Comparison of ENCODE assay signal across 9 cellular contexts in genomic region chr1:998051-998821, GRCh38. TPM values are rescaled to one million over a fixed set of nuclear protein-coding genes. Genes with fewer than 3 reads are reported as not detected.
DNase-seq lines count a peak whose midpoint lies in the region; ATAC-seq, FAIRE-seq and TF ChIP-seq lines count a peak whose summit lies in the region.
"Had no signal": no experiment of that assay in that cellular context is flagged by ENCODE, and none has a peak within 500 bp of the region (broad histone marks: within the 10 kb centered on the region; RNA-seq: fewer than 3 reads in every experiment).

No MANE protein-coding gene starts in this region.

- H3K27ac ChIP-seq in upper lobe of left lung (peak overlapping the region in 2 of 4 donors; percentile 98), thyroid gland (peak overlapping the region in 1 of 3 donors; percentile 75)

- H3K4me3 Mint-ChIP-seq in activated CD8-positive, alpha-beta memory T cell treated with anti-CD3 and anti-CD28 coated beads, Interleukin-2, amount 10 ng/mL, durations not matched to agents 7 days and 5 days: no peak overlapping the region
- peak overlapping the region; percentile 43 for H3K4me3 Mint-ChIP-seq in memory B cell
- H3K4me3 Mint-ChIP-seq: activated B cell treated with CpG ODN at 0.5 μM for 24 hours had no signal

- DNase-seq in activated CD8-positive, alpha-beta memory T cell treated with anti-CD3 and anti-CD28 coated beads for 24 hours: peak; percentile 56
- no peak for DNase-seq in activated CD8-positive, alpha-beta memory T cell treated with anti-CD3 and anti-CD28 coated beads, Interleukin-2, amount 10 ng/mL, durations not matched to agents 7 days and 5 days
- DNase-seq in choroid plexus epithelial cell (ENCODE audit: low read depth) (no peak), memory B cell (ENCODE audit: low spot score in 2 of 2) (no peak), upper lobe of left lung (peak in 1 of 2 donors; percentile 84), thyroid gland (no peak), GM12892 (ENCODE audit: insufficient read length) (no peak)
- DNase-seq: activated B cell treated with CpG ODN at 0.5 μM for 24 hours had no signal

- TF ChIP-seq EP300 in upper lobe of left lung (IDR thresholded peaks at IDR 0.05): no peak

- CTCF ChIA-PET in activated CD8-positive, alpha-beta memory T cell treated with anti-CD3 and anti-CD28 coated beads, Interleukin-2, amount 10 ng/mL, durations not matched to agents 7 days and 5 days (lab: Charles Lee): interaction anchor here (1.2 to 8.7 kb wide), 3 partner anchors 15 to 63 kb away, joined by 3 to 73 read pairs (median 19); partner anchors contain the start of gene PERM1

- H3K27me3 ChIP-seq in upper lobe of left lung (peaks cover 0 to 41% (median 18%) of the 10 kb centered on the region in 4 donors), thyroid gland (no peaks in the 10 kb centered on the region)

- peaks cover 8% of the 10 kb centered on the region for H3K4me1 Mint-ChIP-seq in activated CD8-positive, alpha-beta memory T cell treated with anti-CD3 and anti-CD28 coated beads, Interleukin-2, amount 10 ng/mL, durations not matched to agents 7 days and 5 days
- peaks cover 7% of the 10 kb centered on the region for H3K4me1 Mint-ChIP-seq in memory B cell

- no peak for ATAC-seq in activated CD8-positive, alpha-beta memory T cell treated with anti-CD3 and anti-CD28 coated beads, Interleukin-2, amount 10 ng/mL, durations not matched to agents 7 days and 5 days
- ATAC-seq in memory B cell (ENCODE audit: low read depth): no peak
- ATAC-seq in upper lobe of left lung (ENCODE audit: low FRiP score in 2 of 2): no peak
- ATAC-seq in HG02840 (IDR thresholded peaks at IDR 0.05; ENCODE audit: low FRiP score, unreplicated experiment): no peak

- intact Hi-C loops in thyroid gland (cut with DNase I): no loop called here

- H3K27me3 Mint-ChIP-seq in activated CD8-positive, alpha-beta memory T cell treated with anti-CD3 and anti-CD28 coated beads, Interleukin-2, amount 10 ng/mL, durations not matched to agents 7 days and 5 days: peaks cover 45% of the 10 kb centered on the region
- H3K27me3 Mint-ChIP-seq in memory B cell: peaks cover 26% of the 10 kb centered on the region

- H3K9me3 ChIP-seq in upper lobe of left lung: no peaks in the 10 kb centered on the region
- H3K9me3 ChIP-seq in thyroid gland: no peaks in the 10 kb centered on the region

- H3K36me3 ChIP-seq in upper lobe of left lung (no peaks in the 10 kb centered on the region), thyroid gland (no peaks in the 10 kb centered on the region)

- H3K36me3 Mint-ChIP-seq in activated CD8-positive, alpha-beta memory T cell treated with anti-CD3 and anti-CD28 coated beads, Interleukin-2, amount 10 ng/mL, durations not matched to agents 7 days and 5 days: peaks cover 1% of the 10 kb centered on the region
- no peaks in the 10 kb centered on the region for H3K36me3 Mint-ChIP-seq in memory B cell

- H3K4me3 ChIP-seq in choroid plexus epithelial cell (ENCODE audit: low read depth, low read length) (peak overlapping the region; percentile 69), upper lobe of left lung (peak overlapping the region in 3 of 4 donors; percentile 62 to 72 (median 66)), thyroid gland (replicated peaks in 1 of 3) (peak overlapping the region in 1 of 3 donors; percentile 73)

- H3K27ac Mint-ChIP-seq in activated CD8-positive, alpha-beta memory T cell treated with anti-CD3 and anti-CD28 coated beads, Interleukin-2, amount 10 ng/mL, durations not matched to agents 7 days and 5 days: no peak overlapping the region
- peak overlapping the region; percentile 38 for H3K27ac Mint-ChIP-seq in memory B cell
- H3K27ac Mint-ChIP-seq: activated B cell treated with CpG ODN at 0.5 μM for 24 hours had no signal

- 51 to 90% methylated on average over 2 to 63 of the region's 82 CpGs for WGBS in upper lobe of left lung, 2 donors
- 18% methylated on average over 22 of the region's 82 CpGs; no CpG with 5 or more reads in 1 of the 2 donors for WGBS in thyroid gland, 2 donors

- H3K4me1 ChIP-seq in upper lobe of left lung (peaks cover 25 to 45% (median 38%) of the 10 kb centered on the region in 4 donors), thyroid gland (peaks cover 18 to 28% of the 10 kb centered on the region in 2 donors)

- no peaks in the 10 kb centered on the region for H3K9me3 Mint-ChIP-seq in activated CD8-positive, alpha-beta memory T cell treated with anti-CD3 and anti-CD28 coated beads, Interleukin-2, amount 10 ng/mL, durations not matched to agents 7 days and 5 days (ENCODE audit: low read depth)
- H3K9me3 Mint-ChIP-seq in memory B cell: no peaks in the 10 kb centered on the region
- H3K9me3 Mint-ChIP-seq: activated B cell treated with CpG ODN at 0.5 μM for 24 hours had no signal

- TF ChIP-seq POLR2A in upper lobe of left lung (IDR thresholded peaks at IDR 0.05) (no peak), thyroid gland (IDR thresholded peaks at IDR 0.05) (no peak), GM12892 (IDR thresholded peaks at IDR 0.05; ENCODE audit: low read depth, low read length) (no peak)

- TF ChIP-seq CTCF in choroid plexus epithelial cell (conservative IDR thresholded peaks at IDR 0.05; ENCODE audit: low read depth, low read length): no peak
- no peak for TF ChIP-seq CTCF in upper lobe of left lung (IDR thresholded peaks at IDR 0.05)
- no peak for TF ChIP-seq CTCF in thyroid gland (IDR thresholded peaks at IDR 0.05)

- FAIRE-seq in GM12892 (lab: Jason Lieb, UNC): no peak

RNA-seq across cellular contexts. Expression of gene HES4, which starts 1.7 kb away (rescaled TPM):
- total RNA-seq in activated CD8-positive, alpha-beta memory T cell treated with anti-CD3 and anti-CD28 coated beads, Interleukin-2, amount 10 ng/mL, durations not matched to agents 7 days and 5 days: 1 to 10 TPM in 1 of 2 experiments, under 1 TPM in 1; 0.61 to 1.6 TPM
- total RNA-seq in upper lobe of left lung (10 to 100 TPM; 26.5 to 55.0 (median 35.0) TPM), thyroid gland (10 to 100 TPM in 3 of 4 donors, 1 to 10 TPM in 1; 5.0 to 29.2 (median 18.6) TPM)
- polyA plus RNA-seq in GM12892 (2012; ENCODE audit: missing spikeins): not detected

RNA-seq across cellular contexts. Expression of gene ISG15, which starts 15.1 kb away (rescaled TPM):
- total RNA-seq in activated CD8-positive, alpha-beta memory T cell treated with anti-CD3 and anti-CD28 coated beads, Interleukin-2, amount 10 ng/mL, durations not matched to agents 7 days and 5 days: 100 to 1,000 TPM; 432 to 986 TPM
- 100 to 1,000 TPM in 2 of 6 donors, 10 to 100 TPM in 4; 32.5 to 180 (median 63.8) TPM for total RNA-seq in upper lobe of left lung
- total RNA-seq in thyroid gland: 10 to 100 TPM; 18.5 to 57.5 (median 37.8) TPM
- 54.6 TPM for polyA plus RNA-seq in GM12892 (2012; ENCODE audit: missing spikeins)

RNA-seq across cellular contexts. Expression of gene PERM1, which starts 16.3 kb away (rescaled TPM):
- not detected for total RNA-seq in activated CD8-positive, alpha-beta memory T cell treated with anti-CD3 and anti-CD28 coated beads, Interleukin-2, amount 10 ng/mL, durations not matched to agents 7 days and 5 days
- total RNA-seq in upper lobe of left lung (1 to 10 TPM in 1 of 6 donors, under 1 TPM in 3, not detected in 2; 0.15 to 1.0 (median 0.36) TPM), thyroid gland (under 1 TPM in 1 of 4 donors, not detected in 3; 0.22 TPM)
- not detected for polyA plus RNA-seq in GM12892 (2012; ENCODE audit: missing spikeins)
- total RNA-seq: activated B cell treated with CpG ODN at 0.5 μM for 24 hours had no signal

RNA-seq across cellular contexts. Expression of gene AGRN, which starts 21.7 kb away (rescaled TPM):
- total RNA-seq in activated CD8-positive, alpha-beta memory T cell treated with anti-CD3 and anti-CD28 coated beads, Interleukin-2, amount 10 ng/mL, durations not matched to agents 7 days and 5 days: 10 to 100 TPM; 29.3 to 32.8 TPM
- total RNA-seq in upper lobe of left lung (100 to 1,000 TPM in 5 of 6 donors, 10 to 100 TPM in 1; 91.0 to 316 (median 157) TPM), thyroid gland (100 to 1,000 TPM in 3 of 4 donors, 10 to 100 TPM in 1; 68.3 to 147 (median 129) TPM)
- 15.1 TPM for polyA plus RNA-seq in GM12892 (2012; ENCODE audit: missing spikeins)

RNA-seq across cellular contexts. Expression of gene PLEKHN1, which starts 32.0 kb away (rescaled TPM):
- total RNA-seq in activated CD8-positive, alpha-beta memory T cell treated with anti-CD3 and anti-CD28 coated beads, Interleukin-2, amount 10 ng/mL, durations not matched to agents 7 days and 5 days: 1 to 10 TPM; 3.3 to 3.9 TPM
- 10 to 100 TPM in 1 of 6 donors, 1 to 10 TPM in 5; 1.1 to 11.5 (median 1.6) TPM for total RNA-seq in upper lobe of left lung
- under 1 TPM in 2 of 4 donors, not detected in 2; 0.25 to 0.27 TPM for total RNA-seq in thyroid gland
- 0.11 TPM for polyA plus RNA-seq in GM12892 (2012; ENCODE audit: missing spikeins)
